ENCODE assay signal across 23 cellular contexts in the genomic region with DNA sequence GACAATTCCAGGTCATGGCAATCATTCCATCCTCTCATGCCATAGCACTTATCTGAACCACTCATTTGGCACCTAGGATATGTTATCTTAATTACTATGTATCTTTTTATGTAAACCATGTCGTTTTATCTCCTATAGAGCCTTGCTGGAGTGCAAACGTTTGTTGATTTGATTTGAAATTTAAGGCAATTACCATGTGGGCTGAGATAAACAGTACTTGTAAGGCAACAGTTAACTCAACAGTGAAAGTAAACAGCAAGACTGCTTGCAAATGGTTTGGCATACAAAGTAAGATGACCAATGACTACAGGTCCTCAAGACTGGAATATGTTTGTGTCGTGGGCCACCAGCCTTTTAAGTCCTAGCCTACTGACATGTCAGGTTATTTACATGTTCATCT.
"Had no signal": no experiment of that assay in that cellular context is flagged by ENCODE, and none has a peak within 500 bp of the region (broad histone marks: within the 10 kb centered on the region; RNA-seq: fewer than 3 reads in every experiment).

No MANE protein-coding gene starts in this region.

- H3K27me3 ChIP-seq: adrenal gland, breast epithelium, gastrocnemius medialis, left lung, right atrium auricular region, tibial artery had no signal

- H3K4me3 Mint-ChIP-seq: activated CD4-positive, alpha-beta T cell treated with anti-CD3 and anti-CD28 coated beads for 36 hours; naive B cell; T-helper 2 cell treated with Interferon-gamma antibody and Interleukin-4, amounts not matched to agents 5 μg/mL and 100 μg/mL, for 36 hours; WTC11 had no signal

- H3K4me1 ChIP-seq: breast epithelium, left lung, prostate gland had no signal

- H3K9me3 ChIP-seq: adrenal gland, breast epithelium, gastrocnemius medialis, left lung, mucosa of descending colon, prostate gland, right atrium auricular region, tibial artery had no signal

- DNase-seq: activated CD4-positive, alpha-beta T cell treated with anti-CD3 and anti-CD28 coated beads for 36 hours; activated CD4-positive, alpha-beta T cell treated with anti-CD3 and anti-CD28 coated beads, Interleukin-2, amount 50 U/mL, for 48 hours; activated gamma-delta T cell treated with Interleukin-2 at 50 U/mL for 16 hours; adrenal gland; gastrocnemius medialis; head of caudate nucleus; left lung; mammary epithelial cell; mucosa of descending colon; naive B cell; stimulated activated naive CD8-positive, alpha-beta T cell treated with anti-CD3 and anti-CD28 coated beads, Interleukin-15, Interleukin-2, amounts not matched to agents 100 U/mL and 50 U/mL, for 24 hours; substantia nigra; tibial artery had no signal

- FAIRE-seq: astrocyte, endometrium, TTC549 had no signal

- H3K27me3 Mint-ChIP-seq: activated CD4-positive, alpha-beta T cell treated with anti-CD3 and anti-CD28 coated beads for 36 hours; naive B cell had no signal

- H3K9me3 Mint-ChIP-seq: activated naive CD4-positive, alpha-beta T cell treated with anti-CD3 and anti-CD28 coated beads, Interleukin-2, amount 50 U/mL, for 72 hours; T-helper 2 cell treated with Interferon-gamma antibody and Interleukin-4, amounts not matched to agents 5 μg/mL and 100 μg/mL, for 36 hours; WTC11 had no signal

- H3K36me3 Mint-ChIP-seq: activated naive CD4-positive, alpha-beta T cell treated with anti-CD3 and anti-CD28 coated beads, Interleukin-2, amount 50 U/mL, for 72 hours; WTC11 had no signal

- H3K4me1 Mint-ChIP-seq: activated CD4-positive, alpha-beta T cell treated with anti-CD3 and anti-CD28 coated beads for 36 hours had no signal

- H3K36me3 ChIP-seq: adrenal gland, breast epithelium, gastrocnemius medialis, left lung, prostate gland, right atrium auricular region, tibial artery had no signal

- H3K27ac ChIP-seq: adrenal gland, breast epithelium, coronary artery, left lung, prostate gland, right atrium auricular region, tibial artery had no signal

- H3K27ac Mint-ChIP-seq: activated CD4-positive, alpha-beta T cell treated with anti-CD3 and anti-CD28 coated beads for 36 hours; activated naive CD4-positive, alpha-beta T cell treated with anti-CD3 and anti-CD28 coated beads, Interleukin-2, amount 50 U/mL, for 72 hours; T-helper 2 cell treated with Interferon-gamma antibody and Interleukin-4, amounts not matched to agents 5 μg/mL and 100 μg/mL, for 36 hours; WTC11 had no signal

- H3K4me3 ChIP-seq: adrenal gland, breast epithelium, coronary artery, gastrocnemius medialis, left lung, mucosa of descending colon, prostate gland, right atrium auricular region, tibial artery had no signal
